Comparison of ENCODE assay signal across 19 cellular contexts in the genomic region with DNA sequence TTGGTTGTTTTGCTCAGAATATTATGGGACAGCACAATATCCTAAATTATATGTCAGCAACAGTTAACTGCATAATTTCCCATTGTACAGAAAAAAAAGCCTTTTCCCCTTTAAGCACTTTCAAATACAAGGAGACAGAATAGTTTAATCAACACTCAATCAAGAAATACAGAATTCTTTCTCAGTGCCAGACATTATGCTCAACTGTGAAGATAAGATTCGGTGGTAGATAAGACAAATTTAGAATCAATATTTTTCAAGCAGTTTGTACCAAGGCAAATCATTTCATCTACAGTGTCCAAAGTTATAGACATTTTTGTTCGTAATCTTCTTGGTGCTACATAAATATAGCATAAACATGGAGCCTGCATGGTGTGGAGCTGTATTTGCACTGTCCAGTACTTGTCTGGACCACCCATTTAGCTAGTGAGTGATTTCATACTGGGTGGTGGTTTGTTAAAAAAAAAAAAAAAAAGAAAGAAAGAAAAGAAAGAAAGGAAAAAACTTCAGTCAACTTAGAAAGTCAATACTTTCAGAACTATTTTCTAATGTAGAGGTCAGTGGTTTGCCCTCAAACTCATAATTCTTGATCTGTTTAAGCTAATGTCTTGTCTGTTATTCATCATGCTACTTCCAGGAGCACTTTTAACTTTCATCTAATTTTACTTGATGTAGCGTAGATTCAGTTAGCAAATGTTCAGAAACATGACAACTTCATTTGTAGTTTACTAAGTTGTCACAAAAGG.
"Had no signal": no experiment of that assay in that cellular context is flagged by ENCODE, and none has a peak within 500 bp of the region (broad histone marks: within the 10 kb centered on the region; RNA-seq: fewer than 3 reads in every experiment).

No MANE protein-coding gene starts in this region.

- H3K4me2 ChIP-seq: neural progenitor cell had no signal

- H3K36me3 Mint-ChIP-seq: natural killer cell, neural progenitor cell had no signal

- H3K27ac Mint-ChIP-seq: natural killer cell, neural progenitor cell had no signal

- H3K27me3 ChIP-seq: esophagus muscularis mucosa, foreskin keratinocyte, neural progenitor cell, ovary, right atrium auricular region, sigmoid colon had no signal

- H3K9me3 Mint-ChIP-seq: neural progenitor cell had no signal

- H3K36me3 ChIP-seq: esophagus muscularis mucosa, neural progenitor cell, ovary, right atrium auricular region, sigmoid colon had no signal

- DNase-seq: effector CD8-positive, alpha-beta T cell; foreskin keratinocyte; head of caudate nucleus; hippocampal formation; left colon; mammary epithelial cell; natural killer cell; nucleus accumbens; ovary; sigmoid colon; stimulated activated CD4-positive, alpha-beta T cell treated with anti-CD3 and anti-CD28 coated beads, Interleukin-2, amount 100 ng/mL, for 48 hours; stimulated activated naive CD4-positive, alpha-beta T cell treated with Interleukin-2 at 50 U/mL for 16 hours; trophoblast cell had no signal

- H3K4me3 Mint-ChIP-seq: natural killer cell, neural progenitor cell had no signal

- H3K27ac ChIP-seq: coronary artery, epithelial cell of prostate, esophagus muscularis mucosa, foreskin keratinocyte, neural progenitor cell, ovary, right atrium auricular region, sigmoid colon, skin epidermis had no signal

- H3K4me1 ChIP-seq: foreskin keratinocyte, neural progenitor cell, right atrium auricular region, sigmoid colon had no signal

- H3K4me3 ChIP-seq: coronary artery, esophagus muscularis mucosa, neural progenitor cell, ovary, right atrium auricular region, sigmoid colon, skin epidermis had no signal

- H3K4me1 Mint-ChIP-seq: natural killer cell, neural progenitor cell had no signal

- H3K9ac ChIP-seq: neural progenitor cell had no signal

- H3K9me3 ChIP-seq: esophagus muscularis mucosa, ovary, right atrium auricular region, sigmoid colon had no signal
